ENCODE assay signal across 11 cellular contexts in the genomic region with DNA sequence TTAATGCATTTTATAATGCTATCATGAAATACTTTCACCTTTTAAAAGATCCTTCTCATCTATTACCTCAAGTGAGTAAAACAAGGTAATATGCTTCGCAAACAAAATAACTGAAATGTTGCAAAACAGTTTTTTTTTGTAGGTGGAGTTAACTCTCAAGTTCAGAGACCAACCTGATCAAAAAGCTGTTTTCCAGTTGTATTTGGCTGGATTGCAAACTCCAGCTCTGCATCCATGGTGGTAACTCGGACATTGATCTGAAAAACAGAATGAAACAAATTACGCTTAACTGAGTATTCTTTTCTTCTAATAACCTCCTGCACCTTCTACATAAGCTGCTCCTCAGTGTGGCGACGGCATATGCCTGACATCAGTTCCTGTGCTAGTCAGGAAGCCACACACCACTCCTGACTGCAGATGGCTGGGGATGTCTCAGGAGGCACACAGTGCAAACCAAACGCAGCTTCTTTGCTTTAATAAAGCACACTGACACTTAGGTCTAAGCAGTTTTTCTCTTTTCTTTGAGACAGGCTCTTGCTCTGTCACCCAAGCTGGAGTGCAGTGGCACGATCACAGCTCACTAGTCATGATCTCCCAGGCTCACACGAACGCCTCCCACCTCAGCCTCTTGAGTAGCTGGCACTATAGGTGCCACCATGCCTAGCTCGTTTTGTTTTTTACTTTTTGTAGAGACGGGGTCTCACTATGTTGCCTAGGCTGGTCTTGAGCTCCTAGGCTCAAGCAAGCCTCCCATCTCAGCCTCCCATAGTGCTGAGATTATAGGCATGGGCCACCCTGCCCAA. TPM values are rescaled to one million over a fixed set of nuclear protein-coding genes. Genes with fewer than 3 reads are reported as not detected.
DNase-seq lines count a peak whose midpoint lies in the region; ATAC-seq and TF ChIP-seq lines count a peak whose summit lies in the region.
"Had no signal": no experiment of that assay in that cellular context is flagged by ENCODE, and none has a peak within 500 bp of the region (broad histone marks: within the 10 kb centered on the region; RNA-seq: fewer than 3 reads in every experiment).

No MANE protein-coding gene starts in this region.

- DNase-seq in left cardiac atrium (no peak), right atrium auricular region (ENCODE audit: low spot score) (no peak), T-helper 1 cell (peak in 3 of 5 donors; percentile 48 to 70 (median 59)), transverse colon (peak; percentile 47), NCI-H146 treated with DMSO at 0.1 percent for 48 hours (lab: John Stamatoyannopoulos, UW; ENCODE audit: unreplicated experiment) (no peak), NCI-H82 treated with DMSO at 0.1 percent for 48 hours (lab: John Stamatoyannopoulos, UW; ENCODE audit: unreplicated experiment) (no peak), NCI-H524 treated with DMSO at 0.1 percent for 48 hours (lab: John Stamatoyannopoulos, UW) (no peak)
- DNase-seq in effector memory CD4-positive, alpha-beta T cell, result peak in 2 of 3 donors; percentile 44 to 49
- DNase-seq: AML-193, foreskin keratinocyte, NCI-H2029 had no signal

- no peak for TF ChIP-seq EP300 in transverse colon (IDR thresholded peaks at IDR 0.05; ENCODE audit: low read depth)

- TF ChIP-seq POLR2A in transverse colon (IDR thresholded peaks at IDR 0.05), result no peak

- in situ Hi-C loops in transverse colon (cut with MboI; ENCODE audit: low pct_ligation_motif_present in 1 of 4, low pct_unique_long_range_greater_than_20kb in 1 of 4, low sequenced_read_pairs in 3 of 4), result no loop called here

- WGBS in transverse colon (ENCODE audit: low coverage in 1 of 2), 2 donors, result 72 to 81% methylated on average over 6 to 11 of the region's 11 CpGs

- peaks cover 47% of the 10 kb centered on the region for H3K36me3 ChIP-seq in right atrium auricular region
- H3K36me3 ChIP-seq in effector memory CD4-positive, alpha-beta T cell (ENCODE audit: control insufficient read depth, insufficient read depth, low read length), result peaks cover 47% of the 10 kb centered on the region
- H3K36me3 ChIP-seq in transverse colon, result peaks cover 0 to 38% (median 11%) of the 10 kb centered on the region in 4 donors

- no peak overlapping the region for H3K4me3 ChIP-seq in right atrium auricular region
- H3K4me3 ChIP-seq in effector memory CD4-positive, alpha-beta T cell (ENCODE audit: insufficient read depth, low read depth, low read length, poor library complexity, severe bottlenecking), result peak overlapping the region; percentile 14
- H3K4me3 ChIP-seq in transverse colon, result no peak overlapping the region

- H3K27me3 ChIP-seq in right atrium auricular region, result no peaks in the 10 kb centered on the region
- no peaks in the 10 kb centered on the region for H3K27me3 ChIP-seq in effector memory CD4-positive, alpha-beta T cell (replicated peaks; ENCODE audit: control insufficient read depth, insufficient read depth, low read length, poor library complexity, severe bottlenecking)
- no peaks in the 10 kb centered on the region for H3K27me3 ChIP-seq in transverse colon
- H3K27me3 ChIP-seq: foreskin keratinocyte had no signal

- H3K4me1 ChIP-seq in right atrium auricular region (peaks cover 0 to 30% of the 10 kb centered on the region in 2 donors), transverse colon (peaks cover 0 to 53% (median 15%) of the 10 kb centered on the region in 4 donors)
- H3K4me1 ChIP-seq in effector memory CD4-positive, alpha-beta T cell (ENCODE audit: control insufficient read depth, insufficient read depth, low read length, poor library complexity, severe bottlenecking), result peaks cover 25% of the 10 kb centered on the region

- H3K9me3 ChIP-seq in right atrium auricular region (no peaks in the 10 kb centered on the region), transverse colon (no peaks in the 10 kb centered on the region)
- no peaks in the 10 kb centered on the region for H3K9me3 ChIP-seq in effector memory CD4-positive, alpha-beta T cell (ENCODE audit: control insufficient read depth, low read length)

- peak; percentile 2 to 58 for ATAC-seq in left cardiac atrium
- ATAC-seq: foreskin keratinocyte had no signal

- intact Hi-C loops in left cardiac atrium (cut with DNase I) (no loop called here), transverse colon (cut with DNase I; ENCODE audit: low total_unique reads) (no loop called here)

- H3K27ac ChIP-seq in right atrium auricular region, result no peak overlapping the region
- H3K27ac ChIP-seq in effector memory CD4-positive, alpha-beta T cell (ENCODE audit: insufficient read depth, low read length, poor library complexity, severe bottlenecking), result peak overlapping the region; percentile 52
- peak overlapping the region; percentile 2 to 42 (median 24) for H3K27ac ChIP-seq in transverse colon
- H3K27ac ChIP-seq: foreskin keratinocyte had no signal

- no peak for TF ChIP-seq CTCF in right atrium auricular region (IDR thresholded peaks at IDR 0.05)
- no peak for TF ChIP-seq CTCF in transverse colon (IDR thresholded peaks at IDR 0.05)

RNA-seq across cellular contexts. Expression of a gene that starts 29.9 kb away (rescaled TPM):
- total RNA-seq in left cardiac atrium (100 to 1,000 TPM; 140 to 217 TPM), right atrium auricular region (100 to 1,000 TPM; 161 to 197 TPM), transverse colon (100 to 1,000 TPM; 149 to 430 (median 319) TPM)

Comparison
In these comparisons a context has a peak if more than half of its experiments do, and no peak if none do; other contexts are left out.
1. DNase-seq: peak in T-helper 1 cell (3 of 5), effector memory CD4-positive, alpha-beta T cell (2 of 3) and transverse colon (single experiment); none in left cardiac atrium (single experiment), right atrium auricular region (single experiment), NCI-H146 treated with DMSO at 0.1 percent for 48 hours (single experiment), NCI-H82 treated with DMSO at 0.1 percent for 48 hours (single experiment) and NCI-H524 treated with DMSO at 0.1 percent for 48 hours (single experiment).
2. H3K27ac ChIP-seq: peak in effector memory CD4-positive, alpha-beta T cell (single experiment) and transverse colon (4 of 4); none in right atrium auricular region (0 of 2).